Comparison of ENCODE assay signal across 23 cellular contexts in the genomic region with DNA sequence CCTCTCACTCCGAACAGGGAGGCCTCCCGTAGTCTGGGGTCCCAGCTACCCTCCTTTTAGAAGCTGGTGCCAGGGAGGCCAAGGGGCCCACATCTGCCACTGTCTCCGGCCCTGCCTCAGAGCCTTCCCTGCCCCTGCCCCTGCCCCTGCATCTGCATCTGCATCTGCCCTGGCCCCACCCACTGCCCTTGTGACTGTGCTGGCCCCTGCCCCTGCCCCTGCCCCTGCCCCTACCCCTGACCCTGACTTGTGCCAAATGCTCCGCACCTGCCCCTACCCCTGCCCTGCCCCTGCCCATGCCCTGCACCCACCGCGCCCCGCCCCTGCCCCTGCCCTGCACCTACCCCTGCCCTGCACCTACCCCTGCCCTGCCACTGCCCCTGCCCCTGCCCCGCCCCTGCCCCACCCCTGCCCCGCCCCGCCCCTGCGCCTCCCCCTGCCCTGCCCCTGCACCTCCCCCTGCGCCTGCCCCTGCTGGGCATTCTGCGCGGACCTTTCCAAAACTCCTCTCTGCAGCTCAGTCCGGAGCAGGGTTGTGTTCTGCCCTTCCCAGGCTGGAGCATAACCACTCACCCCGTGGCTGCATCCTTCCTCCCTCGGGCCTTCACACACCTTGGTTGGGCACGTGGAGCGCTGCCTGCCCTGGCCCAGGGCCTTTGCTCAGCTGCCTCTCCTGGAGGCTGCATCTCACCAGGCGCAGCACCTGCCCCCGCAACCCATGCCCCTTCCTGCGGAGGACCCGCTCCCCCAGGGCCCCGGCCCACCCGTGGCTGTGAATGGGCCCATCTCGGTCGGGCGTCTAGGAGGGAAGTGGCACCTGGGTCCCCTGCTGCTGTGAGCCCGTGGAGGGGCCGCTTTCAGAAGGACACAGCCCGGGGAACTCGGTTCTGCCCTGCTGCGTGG. TPM values are rescaled to one million over a fixed set of nuclear protein-coding genes. Genes with fewer than 3 reads are reported as not detected.
"Had no signal": no experiment of that assay in that cellular context is flagged by ENCODE, and none has a peak within 500 bp of the region (broad histone marks: within the 10 kb centered on the region; RNA-seq: fewer than 3 reads in every experiment).

No MANE protein-coding gene starts in this region.

- DNase-seq: colonic mucosa; dermis blood vessel endothelial cell; effector CD4-positive, alpha-beta T cell; gastrocnemius medialis; heart right ventricle; kidney; left cardiac atrium; left ventricle myocardium inferior; lower lobe of right lung; psoas muscle; retina; stimulated activated CD4-positive, alpha-beta T cell treated with anti-CD3 and anti-CD28 coated beads, Interleukin-4, amount 100 ng/mL, for 24 hours; stimulated activated naive CD4-positive, alpha-beta T cell; thyroid gland had no signal

- H3K9me3 ChIP-seq: colonic mucosa, gastrocnemius medialis, heart right ventricle, left ventricle myocardium inferior, lower lobe of right lung, psoas muscle, right lobe of liver, suprapubic skin, thyroid gland, upper lobe of left lung, vagina had no signal

- H3K36me3 ChIP-seq: colonic mucosa, gastrocnemius medialis, heart right ventricle, left ventricle myocardium inferior, lower lobe of right lung, right lobe of liver, suprapubic skin, thyroid gland, upper lobe of left lung, vagina had no signal

- H3K4me1 ChIP-seq: colonic mucosa, gastrocnemius medialis, lower lobe of right lung, parathyroid adenoma, psoas muscle, right lobe of liver, vagina had no signal

- H3K9ac ChIP-seq: parathyroid adenoma had no signal

- H3K9me3 Mint-ChIP-seq: memory B cell, mesothelial cell of epicardium, nephron had no signal

- H3K27ac ChIP-seq: colonic mucosa, gastrocnemius medialis, heart right ventricle, left ventricle myocardium inferior, lower lobe of right lung, parathyroid adenoma, psoas muscle, right lobe of liver, suprapubic skin, thyroid gland, upper lobe of left lung, vagina had no signal

- ATAC-seq: gastrocnemius medialis, left cardiac atrium, psoas muscle had no signal

- H3K79me2 ChIP-seq: parathyroid adenoma had no signal

- H3K4me3 ChIP-seq: colonic mucosa, gastrocnemius medialis, heart right ventricle, left ventricle myocardium inferior, lower lobe of right lung, psoas muscle, right lobe of liver, suprapubic skin, thyroid gland, upper lobe of left lung, vagina had no signal

- H3K27ac Mint-ChIP-seq: memory B cell, mesothelial cell of epicardium, nephron had no signal

- H3K36me3 Mint-ChIP-seq: memory B cell, mesothelial cell of epicardium had no signal

- H3K27me3 ChIP-seq: thyroid gland, vagina had no signal

- H2AFZ ChIP-seq: parathyroid adenoma had no signal

- H3K4me3 Mint-ChIP-seq: memory B cell, mesothelial cell of epicardium, nephron had no signal

RNA-seq across cellular contexts. Expression of a gene that starts 5.4 kb away (rescaled TPM):
- total RNA-seq: mesothelial cell of epicardium, myocyte, right lobe of liver had no signal
